ENCODE assay signal across 1 cellular context in the genomic region with DNA sequence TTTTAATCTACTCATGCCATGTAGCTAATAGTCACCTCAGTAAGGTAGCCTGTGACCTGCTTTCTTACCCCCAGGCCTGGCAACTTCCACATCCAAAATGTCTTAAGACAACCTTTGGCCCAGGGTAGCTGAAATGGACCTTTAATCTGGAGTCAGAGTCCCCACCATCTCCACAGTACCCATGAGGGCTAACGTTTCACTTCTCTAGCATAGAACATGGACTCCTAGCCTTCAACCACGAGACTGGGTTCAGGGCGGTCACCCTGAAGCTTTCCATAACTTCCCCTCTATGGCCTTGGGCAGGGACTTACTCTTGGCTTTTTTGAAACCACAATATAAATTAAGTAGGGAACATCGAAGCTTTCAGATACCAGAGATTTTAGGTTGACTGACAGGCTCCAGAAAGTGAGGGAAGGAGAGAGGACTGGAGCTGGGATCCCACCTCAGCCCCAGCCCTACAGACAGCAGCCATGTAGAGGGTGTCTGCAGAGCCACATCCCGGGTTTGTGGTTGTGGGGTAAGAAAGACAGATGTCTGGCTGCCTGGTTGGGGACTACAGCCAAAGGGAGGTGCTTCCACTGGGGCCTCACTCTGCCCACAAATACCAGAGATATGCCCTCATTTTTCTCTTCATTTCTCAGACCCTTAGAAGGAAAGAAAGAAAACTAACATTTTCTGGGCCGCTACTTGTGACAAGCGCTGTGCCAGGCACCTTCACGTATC.
TF ChIP-seq lines count a peak whose summit lies in the region.

No MANE protein-coding gene starts in this region.

TF ChIP-seq in liver, 16 proteins besides CTCF, POLR2A, EP300 and RAD21 (continued from another document):
- TF ChIP-seq, protein P1, sequence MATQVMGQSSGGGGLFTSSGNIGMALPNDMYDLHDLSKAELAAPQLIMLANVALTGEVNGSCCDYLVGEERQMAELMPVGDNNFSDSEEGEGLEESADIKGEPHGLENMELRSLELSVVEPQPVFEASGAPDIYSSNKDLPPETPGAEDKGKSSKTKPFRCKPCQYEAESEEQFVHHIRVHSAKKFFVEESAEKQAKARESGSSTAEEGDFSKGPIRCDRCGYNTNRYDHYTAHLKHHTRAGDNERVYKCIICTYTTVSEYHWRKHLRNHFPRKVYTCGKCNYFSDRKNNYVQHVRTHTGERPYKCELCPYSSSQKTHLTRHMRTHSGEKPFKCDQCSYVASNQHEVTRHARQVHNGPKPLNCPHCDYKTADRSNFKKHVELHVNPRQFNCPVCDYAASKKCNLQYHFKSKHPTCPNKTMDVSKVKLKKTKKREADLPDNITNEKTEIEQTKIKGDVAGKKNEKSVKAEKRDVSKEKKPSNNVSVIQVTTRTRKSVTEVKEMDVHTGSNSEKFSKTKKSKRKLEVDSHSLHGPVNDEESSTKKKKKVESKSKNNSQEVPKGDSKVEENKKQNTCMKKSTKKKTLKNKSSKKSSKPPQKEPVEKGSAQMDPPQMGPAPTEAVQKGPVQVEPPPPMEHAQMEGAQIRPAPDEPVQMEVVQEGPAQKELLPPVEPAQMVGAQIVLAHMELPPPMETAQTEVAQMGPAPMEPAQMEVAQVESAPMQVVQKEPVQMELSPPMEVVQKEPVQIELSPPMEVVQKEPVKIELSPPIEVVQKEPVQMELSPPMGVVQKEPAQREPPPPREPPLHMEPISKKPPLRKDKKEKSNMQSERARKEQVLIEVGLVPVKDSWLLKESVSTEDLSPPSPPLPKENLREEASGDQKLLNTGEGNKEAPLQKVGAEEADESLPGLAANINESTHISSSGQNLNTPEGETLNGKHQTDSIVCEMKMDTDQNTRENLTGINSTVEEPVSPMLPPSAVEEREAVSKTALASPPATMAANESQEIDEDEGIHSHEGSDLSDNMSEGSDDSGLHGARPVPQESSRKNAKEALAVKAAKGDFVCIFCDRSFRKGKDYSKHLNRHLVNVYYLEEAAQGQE (IDR thresholded peaks at IDR 0.05): no peak
- TF ChIP-seq SP1 (IDR thresholded peaks at IDR 0.05): peak; percentile 20
- TF ChIP-seq, protein P2, sequence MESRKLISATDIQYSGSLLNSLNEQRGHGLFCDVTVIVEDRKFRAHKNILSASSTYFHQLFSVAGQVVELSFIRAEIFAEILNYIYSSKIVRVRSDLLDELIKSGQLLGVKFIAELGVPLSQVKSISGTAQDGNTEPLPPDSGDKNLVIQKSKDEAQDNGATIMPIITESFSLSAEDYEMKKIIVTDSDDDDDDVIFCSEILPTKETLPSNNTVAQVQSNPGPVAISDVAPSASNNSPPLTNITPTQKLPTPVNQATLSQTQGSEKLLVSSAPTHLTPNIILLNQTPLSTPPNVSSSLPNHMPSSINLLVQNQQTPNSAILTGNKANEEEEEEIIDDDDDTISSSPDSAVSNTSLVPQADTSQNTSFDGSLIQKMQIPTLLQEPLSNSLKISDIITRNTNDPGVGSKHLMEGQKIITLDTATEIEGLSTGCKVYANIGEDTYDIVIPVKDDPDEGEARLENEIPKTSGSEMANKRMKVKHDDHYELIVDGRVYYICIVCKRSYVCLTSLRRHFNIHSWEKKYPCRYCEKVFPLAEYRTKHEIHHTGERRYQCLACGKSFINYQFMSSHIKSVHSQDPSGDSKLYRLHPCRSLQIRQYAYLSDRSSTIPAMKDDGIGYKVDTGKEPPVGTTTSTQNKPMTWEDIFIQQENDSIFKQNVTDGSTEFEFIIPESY (IDR thresholded peaks at IDR 0.05): no peak
